Comparison of ENCODE assay signal across 8 cellular contexts in the genomic region with DNA sequence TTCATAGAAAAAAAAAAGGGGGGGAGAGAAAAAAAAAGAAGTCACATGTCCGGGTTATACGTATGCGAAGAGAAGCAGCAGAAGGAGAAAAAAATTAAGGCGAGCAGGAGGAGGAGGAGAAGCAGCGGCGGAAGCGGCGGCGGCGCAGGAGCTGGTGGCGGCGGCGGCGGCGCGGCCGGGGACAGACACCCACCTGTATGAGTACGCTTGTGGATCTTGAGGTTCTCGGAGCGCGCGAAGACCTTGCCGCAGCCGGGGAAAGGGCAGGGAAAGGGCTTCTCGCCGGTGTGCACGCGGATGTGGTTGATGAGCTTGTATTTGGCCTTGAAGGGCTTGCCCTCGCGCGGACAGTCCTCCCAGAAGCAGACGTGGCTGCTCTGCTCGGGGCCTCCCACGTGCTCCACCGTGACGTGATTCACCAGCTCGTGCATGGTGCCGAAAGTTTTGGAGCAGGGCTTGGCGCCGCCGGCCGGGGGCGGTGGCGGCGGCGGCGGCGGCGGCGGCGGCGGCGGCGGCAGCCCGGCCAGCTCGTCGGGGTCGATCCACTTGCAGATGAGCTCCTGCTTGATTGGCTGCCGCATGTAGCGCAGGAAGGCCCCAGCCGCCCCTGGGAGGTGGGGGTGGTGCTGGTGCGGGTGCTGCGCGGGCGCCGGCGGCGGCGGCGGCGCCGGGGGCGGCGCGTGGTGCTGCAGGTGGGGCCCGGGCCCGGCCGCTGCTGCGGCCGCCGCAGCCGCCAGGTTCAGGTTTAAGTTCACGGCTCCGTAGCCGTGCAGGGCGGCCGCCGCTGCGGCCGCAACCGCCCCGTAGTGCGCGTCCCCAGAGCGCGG. TPM values are rescaled to one million over a fixed set of nuclear protein-coding genes. Genes with fewer than 3 reads are reported as not detected.
DNase-seq lines count a peak whose midpoint lies in the region; ATAC-seq and TF ChIP-seq lines count a peak whose summit lies in the region.

No MANE protein-coding gene starts in this region.

- DNase-seq in AG09309 (ENCODE audit: low read depth) (no peak), Peyer's patch (peak in 1 of 3 donors; percentile 48), NCI-H2029 (lab: John Stamatoyannopoulos, UW) (no peak)
- DNase-seq in central memory CD8-positive, alpha-beta T cell (ENCODE audit: low spot score in 2 of 2) = no peak
- peak in 3 of 10 donors; percentile 40 to 50 (median 47) for DNase-seq in naive thymus-derived CD8-positive, alpha-beta T cell

- H3K4me3 ChIP-seq in AG09309 (ENCODE audit: control insufficient read depth, low read depth, low read length) (peak overlapping the region; percentile 46), Peyer's patch (peak overlapping the region in 3 of 4 donors; percentile 45 to 54 (median 46))

- no peak overlapping the region for H3K27ac ChIP-seq in Peyer's patch

- peaks cover 5 to 37% (median 13%) of the 10 kb centered on the region in 4 donors for H3K4me1 ChIP-seq in Peyer's patch

- H3K9me3 ChIP-seq in Peyer's patch = peaks cover 0 to 8% (median 0%) of the 10 kb centered on the region in 4 donors

- H3K9me3 Mint-ChIP-seq in central memory CD8-positive, alpha-beta T cell = no peaks in the 10 kb centered on the region
- peaks cover 0 to 46% (median 22%) of the 10 kb centered on the region in 9 donors for H3K9me3 Mint-ChIP-seq in naive thymus-derived CD8-positive, alpha-beta T cell

- peak overlapping the region; percentile 90 for H3K27ac Mint-ChIP-seq in central memory CD8-positive, alpha-beta T cell (ENCODE audit: low read depth)
- H3K27ac Mint-ChIP-seq in naive thymus-derived CD8-positive, alpha-beta T cell = peak overlapping the region in 4 of 10 donors; percentile 38 to 88 (median 78)

- peaks cover 28% of the 10 kb centered on the region for H3K4me1 Mint-ChIP-seq in central memory CD8-positive, alpha-beta T cell
- peaks cover 10 to 25% (median 19%) of the 10 kb centered on the region in 4 donors for H3K4me1 Mint-ChIP-seq in naive thymus-derived CD8-positive, alpha-beta T cell

- ATAC-seq in GM19463 (IDR thresholded peaks at IDR 0.05; ENCODE audit: unreplicated experiment) (peak; percentile 33), HG02623 (IDR thresholded peaks at IDR 0.05; ENCODE audit: unreplicated experiment) (no peak), GM21447 (IDR thresholded peaks at IDR 0.05; ENCODE audit: unreplicated experiment) (no peak)
- ATAC-seq in central memory CD8-positive, alpha-beta T cell (replicated peaks; ENCODE audit: extremely low read depth, poor library complexity, severe bottlenecking) = peak; percentile 38
- peak; percentile 40 to 66 for ATAC-seq in naive thymus-derived CD8-positive, alpha-beta T cell

- peak overlapping the region; percentile 88 for H3K4me3 Mint-ChIP-seq in central memory CD8-positive, alpha-beta T cell
- peak overlapping the region; percentile 71 to 95 (median 82) for H3K4me3 Mint-ChIP-seq in naive thymus-derived CD8-positive, alpha-beta T cell

- TF ChIP-seq CTCF in AG09309 (IDR thresholded peaks at IDR 0.05; ENCODE audit: control insufficient read depth, insufficient read depth, low read depth, low read length, missing control alignments) (no peak), Peyer's patch (IDR thresholded peaks at IDR 0.05) (no peak)

- peaks cover 38% of the 10 kb centered on the region for H3K36me3 Mint-ChIP-seq in central memory CD8-positive, alpha-beta T cell (ENCODE audit: insufficient read depth)
- H3K36me3 Mint-ChIP-seq in naive thymus-derived CD8-positive, alpha-beta T cell = peaks cover 21 to 37% (median 24%) of the 10 kb centered on the region in 3 donors

- no peak for TF ChIP-seq POLR2A in Peyer's patch (IDR thresholded peaks at IDR 0.05)

- H3K27me3 Mint-ChIP-seq in central memory CD8-positive, alpha-beta T cell = peaks cover 84% of the 10 kb centered on the region
- H3K27me3 Mint-ChIP-seq in naive thymus-derived CD8-positive, alpha-beta T cell = peaks cover 60 to 85% (median 67%) of the 10 kb centered on the region in 5 donors

- H3K36me3 ChIP-seq in Peyer's patch = no peaks in the 10 kb centered on the region

- POLR2A ChIA-PET in naive thymus-derived CD8-positive, alpha-beta T cell (lab: Charles Lee) = interaction anchor here (0.6 to 2.5 kb wide), 4 partner anchors 11 to 75 kb away, joined by 3 to 13 read pairs (median 4); a partner anchor contains a TSS

- H3K27me3 ChIP-seq in Peyer's patch = peaks cover 0 to 78% of the 10 kb centered on the region in 2 donors

RNA-seq across cellular contexts. Expression of a gene that starts 1.4 kb away (rescaled TPM):
- not detected for total RNA-seq in Peyer's patch
- not detected for total RNA-seq in naive thymus-derived CD8-positive, alpha-beta T cell
- polyA plus RNA-seq in naive thymus-derived CD8-positive, alpha-beta T cell = not detected

RNA-seq across cellular contexts. Expression of a gene that starts 11.4 kb away (rescaled TPM):
- not detected for total RNA-seq in Peyer's patch
- total RNA-seq in naive thymus-derived CD8-positive, alpha-beta T cell = not detected
- not detected for polyA plus RNA-seq in naive thymus-derived CD8-positive, alpha-beta T cell

Comparison
In these comparisons a context has a peak if more than half of its experiments do, and no peak if none do; other contexts are left out.
1. ATAC-seq: peak in GM19463 (single experiment), central memory CD8-positive, alpha-beta T cell (single experiment) and naive thymus-derived CD8-positive, alpha-beta T cell (2 of 2); none in HG02623 (single experiment) and GM21447 (single experiment).